ENCODE assay signal across 27 cellular contexts in genomic region chr2:69936913-69937312, GRCh38. TPM values are rescaled to one million over a fixed set of nuclear protein-coding genes. Genes with fewer than 3 reads are reported as not detected.
DNase-seq lines count a peak whose midpoint lies in the region; ATAC-seq, FAIRE-seq and TF ChIP-seq lines count a peak whose summit lies in the region.
"Had no signal": no experiment of that assay in that cellular context is flagged by ENCODE, and none has a peak within 500 bp of the region (broad histone marks: within the 10 kb centered on the region; RNA-seq: fewer than 3 reads in every experiment).

No MANE protein-coding gene starts in this region.

- H3K27ac ChIP-seq in angular gyrus (ENCODE audit: low read depth, low read length) (peak overlapping the region; percentile 29), kidney (ENCODE audit: low read depth in 2 of 2, low read length in 2 of 2) (no peak overlapping the region), upper lobe of left lung (peak overlapping the region in 3 of 4 donors; percentile 13 to 34 (median 25))
- H3K27ac ChIP-seq: body of pancreas, esophagus muscularis mucosa, gastrocnemius medialis, HL-60, lower lobe of right lung, Peyer's patch, SJSA1, upper lobe of right lung had no signal

- peaks cover 3 to 7% of the 10 kb centered on the region in 2 donors for H3K4me1 ChIP-seq in kidney (ENCODE audit: control insufficient read depth in 1 of 2, insufficient read depth in 1 of 2, low read depth in 1 of 2, low read length in 2 of 2)
- peaks cover 16 to 26% (median 20%) of the 10 kb centered on the region in 4 donors for H3K4me1 ChIP-seq in upper lobe of left lung
- H3K4me1 ChIP-seq: BE2C had no signal

- no peak for FAIRE-seq in kidney (lab: Jason Lieb, UNC)
- FAIRE-seq: GM12891, TTC549 had no signal

- H3K36me3 ChIP-seq in kidney (ENCODE audit: control insufficient read depth in 1 of 2, insufficient read depth in 2 of 2, low read length in 2 of 2) (peaks cover 27 to 35% of the 10 kb centered on the region in 2 donors), upper lobe of left lung (peaks cover 19 to 66% (median 51%) of the 10 kb centered on the region in 4 donors)
- H3K36me3 ChIP-seq: BE2C had no signal

- peak overlapping the region; percentile 1 to 13 for H3K27ac Mint-ChIP-seq in activated naive CD4-positive, alpha-beta T cell treated with anti-CD3 and anti-CD28 coated beads, Interleukin-2, amount 50 U/mL, for 72 hours
- H3K27ac Mint-ChIP-seq in activated naive CD4-positive, alpha-beta T cell treated with anti-CD3 and anti-CD28 coated beads, Interleukin-2, amount 10 ng/mL, durations not matched to agents 7 days and 5 days = no peak overlapping the region

- intact Hi-C loops in kidney (cut with DNase I) = loop anchor here (10.0 kb wide), 1 partner anchor 128 kb away; no protein-coding TSS in a partner anchor

- no peaks in the 10 kb centered on the region for H3K27me3 Mint-ChIP-seq in activated naive CD4-positive, alpha-beta T cell treated with anti-CD3 and anti-CD28 coated beads, Interleukin-2, amount 10 ng/mL, durations not matched to agents 7 days and 5 days
- H3K27me3 Mint-ChIP-seq: T-cell had no signal

- 53 to 87% methylated on average over 11 of the region's 11 CpGs for WGBS in upper lobe of left lung, 2 donors

- TF ChIP-seq EP300 in upper lobe of left lung (IDR thresholded peaks at IDR 0.05) = no peak

- TF ChIP-seq CTCF in kidney (IDR thresholded peaks at IDR 0.05; ENCODE audit: borderline replicate concordance, extremely low read depth, insufficient read depth) = no peak
- no peak for TF ChIP-seq CTCF in upper lobe of left lung (IDR thresholded peaks at IDR 0.05)

- H3K4me3 Mint-ChIP-seq in activated naive CD4-positive, alpha-beta T cell treated with anti-CD3 and anti-CD28 coated beads, Interleukin-2, amount 10 ng/mL, durations not matched to agents 7 days and 5 days = no peak overlapping the region
- H3K4me3 Mint-ChIP-seq: T-cell had no signal

- peaks cover 20% of the 10 kb centered on the region for H3K4me1 Mint-ChIP-seq in activated naive CD4-positive, alpha-beta T cell treated with anti-CD3 and anti-CD28 coated beads, Interleukin-2, amount 10 ng/mL, durations not matched to agents 7 days and 5 days

- no peaks in the 10 kb centered on the region for H3K9me3 Mint-ChIP-seq in activated naive CD4-positive, alpha-beta T cell treated with anti-CD3 and anti-CD28 coated beads, Interleukin-2, amount 50 U/mL, for 72 hours
- H3K9me3 Mint-ChIP-seq in activated naive CD4-positive, alpha-beta T cell treated with anti-CD3 and anti-CD28 coated beads, Interleukin-2, amount 10 ng/mL, durations not matched to agents 7 days and 5 days = no peaks in the 10 kb centered on the region
- H3K9me3 Mint-ChIP-seq: T-cell had no signal

- CTCF ChIA-PET in activated naive CD4-positive, alpha-beta T cell treated with anti-CD3 and anti-CD28 coated beads, Interleukin-2, amount 10 ng/mL, durations not matched to agents 7 days and 5 days (lab: Charles Lee) = no interaction called here

- H3K9ac ChIP-seq in kidney (ENCODE audit: low read length in 2 of 2) = no peak overlapping the region

- no peak for DNase-seq in activated naive CD4-positive, alpha-beta T cell treated with anti-CD3 and anti-CD28 coated beads, Interleukin-2, amount 50 U/mL, for 72 hours (ENCODE audit: low spot score in 2 of 2)
- no peak for DNase-seq in activated naive CD4-positive, alpha-beta T cell treated with anti-CD3 and anti-CD28 coated beads, Interleukin-2, amount 10 ng/mL, durations not matched to agents 7 days and 5 days
- peak; percentile 31 for DNase-seq in kidney
- DNase-seq in upper lobe of left lung = peak in 1 of 2 donors; percentile 32
- DNase-seq in NCI-H510A treated with DMSO at 0.1 percent for 48 hours (lab: John Stamatoyannopoulos, UW) = no peak
- DNase-seq: BE2C; body of pancreas; DMS79 treated with DMSO at 0.1 percent for 48 hours; effector memory CD4-positive, alpha-beta T cell; gastrocnemius medialis; H7; lower lobe of right lung; NCI-H1694; NCI-H2171 treated with DMSO at 0.1 percent for 48 hours; NCI-H526; Peyer's patch; stimulated activated CD8-positive, alpha-beta memory T cell treated with anti-CD3 and anti-CD28 coated beads, Interleukin-4, amount 100 ng/mL, for 48 hours; T-cell; upper lobe of right lung had no signal

- H3K4me3 ChIP-seq in kidney (ENCODE audit: low read length in 2 of 2) (no peak overlapping the region), upper lobe of left lung (no peak overlapping the region)
- H3K4me3 ChIP-seq: body of pancreas, esophagus muscularis mucosa, gastrocnemius medialis, lower lobe of right lung, Peyer's patch, SJSA1, upper lobe of right lung had no signal

- no peak for ATAC-seq in activated naive CD4-positive, alpha-beta T cell treated with anti-CD3 and anti-CD28 coated beads, Interleukin-2, amount 50 U/mL, for 72 hours
- no peak for ATAC-seq in upper lobe of left lung (ENCODE audit: low FRiP score in 2 of 2)
- no peak for ATAC-seq in HG03354 (IDR thresholded peaks at IDR 0.05; ENCODE audit: poor library complexity, severe bottlenecking, unreplicated experiment)
- ATAC-seq in GM18498 (IDR thresholded peaks at IDR 0.05; ENCODE audit: unreplicated experiment) = no peak
- ATAC-seq: body of pancreas, gastrocnemius medialis, lower lobe of right lung, T-cell, upper lobe of right lung had no signal

- TF ChIP-seq POLR2A in upper lobe of left lung (IDR thresholded peaks at IDR 0.05) = no peak

- peaks cover 4 to 6% of the 10 kb centered on the region in 2 donors for H3K36me3 Mint-ChIP-seq in activated naive CD4-positive, alpha-beta T cell treated with anti-CD3 and anti-CD28 coated beads, Interleukin-2, amount 50 U/mL, for 72 hours
- peaks cover 74% of the 10 kb centered on the region for H3K36me3 Mint-ChIP-seq in activated naive CD4-positive, alpha-beta T cell treated with anti-CD3 and anti-CD28 coated beads, Interleukin-2, amount 10 ng/mL, durations not matched to agents 7 days and 5 days

- H3K9me3 ChIP-seq in kidney (ENCODE audit: control insufficient read depth in 1 of 2, low read length in 2 of 2) = no peaks in the 10 kb centered on the region
- no peaks in the 10 kb centered on the region for H3K9me3 ChIP-seq in upper lobe of left lung
- H3K9me3 ChIP-seq: BE2C, body of pancreas, esophagus muscularis mucosa, gastrocnemius medialis, lower lobe of right lung, Peyer's patch, SJSA1, upper lobe of right lung had no signal

- no peaks in the 10 kb centered on the region for H3K27me3 ChIP-seq in upper lobe of left lung
- H3K27me3 ChIP-seq: BE2C, body of pancreas, esophagus muscularis mucosa, gastrocnemius medialis, Peyer's patch, SJSA1, upper lobe of right lung had no signal

RNA-seq across cellular contexts. Expression of gene MXD1, which starts 22.0 kb away (rescaled TPM):
- total RNA-seq in activated naive CD4-positive, alpha-beta T cell treated with anti-CD3 and anti-CD28 coated beads, Interleukin-2, amount 50 U/mL, for 72 hours = 10 to 100 TPM; 14.5 to 20.7 TPM
- total RNA-seq in kidney (13.3 TPM), upper lobe of left lung (10 to 100 TPM; 16.3 to 94.3 (median 33.8) TPM)
- 4.9 TPM for polyA plus RNA-seq in kidney (ENCODE audit: insufficient read depth, low read depth, low replicate concordance)

RNA-seq across cellular contexts. Expression of gene ASPRV1, which starts 24.5 kb away (rescaled TPM):
- total RNA-seq in activated naive CD4-positive, alpha-beta T cell treated with anti-CD3 and anti-CD28 coated beads, Interleukin-2, amount 50 U/mL, for 72 hours = 1 to 10 TPM; 1.5 TPM
- 1.6 TPM for total RNA-seq in kidney
- polyA plus RNA-seq in kidney (ENCODE audit: insufficient read depth, low read depth, low replicate concordance) = 2.1 TPM
- total RNA-seq in upper lobe of left lung = 1 to 10 TPM; 1.0 to 2.1 (median 1.4) TPM

RNA-seq across cellular contexts. Expression of gene SNRNP27, which starts 43.2 kb away (rescaled TPM):
- 10 to 100 TPM; 61.4 to 69.4 TPM for total RNA-seq in activated naive CD4-positive, alpha-beta T cell treated with anti-CD3 and anti-CD28 coated beads, Interleukin-2, amount 50 U/mL, for 72 hours
- total RNA-seq in kidney = 42.6 TPM
- polyA plus RNA-seq in kidney (ENCODE audit: insufficient read depth, low read depth, low replicate concordance) = 33.6 TPM
- 100 to 1,000 TPM in 2 of 6 donors, 10 to 100 TPM in 4; 32.7 to 120 (median 55.0) TPM for total RNA-seq in upper lobe of left lung

Comparison
In these comparisons a context has a peak if more than half of its experiments do, and no peak if none do; other contexts are left out.
1. H3K27ac ChIP-seq: peak in angular gyrus (single experiment) and upper lobe of left lung (3 of 4); none in kidney (0 of 2).